In the genomic region with DNA sequence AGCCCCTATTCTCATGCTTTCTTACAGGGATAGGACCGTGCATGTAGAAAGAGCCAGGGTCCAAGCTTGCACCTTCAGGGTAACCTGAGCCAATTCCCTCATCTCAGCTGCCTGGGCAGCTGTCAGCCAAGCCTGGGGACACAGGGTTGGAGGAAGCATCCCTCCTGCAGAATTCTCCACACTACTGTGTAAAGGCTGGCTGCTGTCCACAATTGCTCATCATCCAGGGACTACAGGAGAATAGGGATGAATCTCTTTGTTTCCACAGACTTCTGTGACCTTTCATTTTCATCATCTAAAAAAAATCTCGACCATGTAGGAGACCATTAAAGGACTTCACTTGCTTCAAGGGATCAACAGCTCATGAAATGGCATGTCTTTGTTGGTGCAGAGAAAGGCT, we compare ENCODE assay signal across 25 cellular contexts.
"Had no signal": no experiment of that assay in that cellular context is flagged by ENCODE, and none has a peak within 500 bp of the region (broad histone marks: within the 10 kb centered on the region; RNA-seq: fewer than 3 reads in every experiment).

No MANE protein-coding gene starts in this region.

- FAIRE-seq: bronchial epithelial cell, K562 had no signal

- H3K9me3 ChIP-seq: adrenal gland, body of pancreas, Peyer's patch had no signal

- H3K4me3 ChIP-seq: adrenal gland, body of pancreas, K562, Peyer's patch had no signal

- H3K27me3 ChIP-seq: adrenal gland, body of pancreas, Peyer's patch had no signal

- H3K4me1 ChIP-seq: adrenal gland, Peyer's patch had no signal

- DNase-seq: activated CD4-positive, alpha-beta T cell treated with anti-CD3 and anti-CD28 coated beads for 48 hours; activated CD4-positive, alpha-beta T cell treated with anti-CD3 and anti-CD28 coated beads, Interleukin-2, amount 50 U/mL, for 4 hours; activated CD4-positive, CD25-positive, alpha-beta regulatory T cell treated with anti-CD3 and anti-CD28 coated beads, Interleukin-2, amount 50 U/mL, for 72 hours; activated CD8-positive, alpha-beta memory T cell treated with anti-CD3 and anti-CD28 coated beads, Interleukin-2, amount 50 U/mL, for 48 hours; activated CD8-positive, alpha-beta T cell treated with anti-CD3 and anti-CD28 coated beads, Interleukin-2, amount 10 ng/mL, durations not matched to agents 7 days and 5 days; activated naive CD4-positive, alpha-beta T cell treated with anti-CD3 and anti-CD28 coated beads, Interleukin-2, amount 50 U/mL, for 16 hours; activated naive CD8-positive, alpha-beta T cell treated with anti-CD3 and anti-CD28 coated beads, Interleukin-2, amount 10 ng/mL, durations not matched to agents 7 days and 5 days; activated T-cell treated with anti-CD3 and anti-CD28 coated beads, Interleukin-2, amount 50 U/mL, for 1 hour; adrenal gland; anterior cingulate cortex; body of pancreas; Karpas-422; MM.1S; NCI-H1105; NCI-H1436 treated with DMSO at 0.1 percent for 48 hours; NCI-H187; NCI-H2081; NCI-H446; NCI-H524 treated with DMSO at 0.1 percent for 48 hours; NCI-H774; NK-92 treated with Interleukin-12 subunit alpha and Interleukin-12 subunit beta, amount 100 ng/mL, for 24 hours; Peyer's patch had no signal

- H3K27ac ChIP-seq: adrenal gland, Peyer's patch, RWPE1 had no signal

- ATAC-seq: activated CD8-positive, alpha-beta T cell treated with anti-CD3 and anti-CD28 coated beads, Interleukin-2, amount 10 ng/mL, durations not matched to agents 7 days and 5 days; body of pancreas; K562 had no signal

- H3K36me3 ChIP-seq: adrenal gland, Peyer's patch had no signal
